ENCODE assay signal across 5 cellular contexts in the genomic region with DNA sequence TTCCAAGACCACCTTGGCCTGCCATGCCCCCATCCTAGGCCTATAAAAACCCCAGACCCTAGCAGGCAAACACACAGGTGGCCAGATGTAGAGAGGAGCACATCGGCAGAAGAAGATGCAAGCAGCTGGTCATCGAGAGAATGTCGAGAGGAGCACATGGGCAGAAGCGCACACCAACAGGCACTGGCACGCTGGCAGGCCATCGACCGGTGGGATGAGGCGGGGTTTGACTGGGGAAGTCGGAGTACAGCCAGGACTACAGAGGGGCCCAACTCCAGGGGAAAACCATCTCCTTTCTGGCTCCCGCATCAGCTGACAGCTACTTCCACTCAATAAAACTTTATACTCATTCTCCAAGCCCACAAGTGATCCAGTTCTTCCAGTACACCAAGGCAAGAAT.
"Had no signal": no experiment of that assay in that cellular context is flagged by ENCODE, and none has a peak within 500 bp of the region (broad histone marks: within the 10 kb centered on the region; RNA-seq: fewer than 3 reads in every experiment).

No MANE protein-coding gene starts in this region.

- DNase-seq: IMR-90, KBM-7, KG1 had no signal

- H3K27ac ChIP-seq: HL-60 had no signal

- H3K4me3 ChIP-seq: K562 had no signal
